10 cellular contexts compared by ENCODE assay signal in the genomic region with DNA sequence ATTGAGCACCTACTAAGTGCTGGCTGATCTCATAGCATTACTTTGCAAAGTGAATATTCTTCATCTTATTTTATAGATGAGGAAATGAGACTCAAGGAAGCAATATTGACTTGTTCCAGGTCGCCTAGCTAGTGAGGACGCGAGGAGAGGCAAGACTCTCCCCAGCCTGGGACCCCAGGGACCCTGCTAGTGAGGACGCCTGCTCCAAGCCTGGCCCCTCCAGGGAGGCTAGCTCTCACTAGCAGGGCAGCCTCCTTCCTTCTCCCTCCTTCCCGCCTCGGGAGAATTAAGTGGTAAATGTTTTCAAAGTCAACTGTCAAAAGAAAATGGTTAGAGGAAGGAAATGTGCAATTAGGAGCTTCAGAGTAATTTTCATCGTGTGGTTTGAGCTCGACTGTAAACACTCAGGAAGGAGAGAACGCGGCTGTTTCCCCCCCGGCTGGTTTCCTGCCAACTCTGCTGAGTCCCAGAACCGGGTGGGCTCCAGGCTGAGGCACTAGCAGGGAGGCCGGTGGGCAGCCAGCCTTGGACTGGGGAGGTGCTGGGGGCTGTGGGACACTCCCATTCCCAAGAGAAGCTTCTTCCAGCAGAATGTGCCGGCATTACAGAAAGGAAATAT. TPM values are rescaled to one million over a fixed set of nuclear protein-coding genes. Genes with fewer than 3 reads are reported as not detected.
DNase-seq lines count a peak whose midpoint lies in the region; ATAC-seq and TF ChIP-seq lines count a peak whose summit lies in the region.
"Had no signal": no experiment of that assay in that cellular context is flagged by ENCODE, and none has a peak within 500 bp of the region (broad histone marks: within the 10 kb centered on the region; RNA-seq: fewer than 3 reads in every experiment).

No MANE protein-coding gene starts in this region.

- peaks cover 28% of the 10 kb centered on the region for H3K4me1 Mint-ChIP-seq in activated naive CD4-positive, alpha-beta T cell treated with anti-CD3 and anti-CD28 coated beads for 36 hours (ENCODE audit: low read depth)

- no peak overlapping the region for H2AK5ac ChIP-seq in neuronal stem cell (ENCODE audit: low read depth, low read length)

- no peaks in the 10 kb centered on the region for H3K36me3 Mint-ChIP-seq in activated naive CD4-positive, alpha-beta T cell treated with anti-CD3 and anti-CD28 coated beads for 36 hours (ENCODE audit: low read depth)

- dilution Hi-C loops in mammary epithelial cell (cut with HindIII; ENCODE audit: low sequenced_read_pairs), result no loop called here

- no peaks in the 10 kb centered on the region for H3K27me3 ChIP-seq in neuronal stem cell (ENCODE audit: control insufficient read depth in 3 of 3, insufficient read depth in 3 of 3, low read depth in 1 of 3, low read length in 3 of 3)
- H3K27me3 ChIP-seq in mammary epithelial cell (ENCODE audit: insufficient read depth, low read length), result no peaks in the 10 kb centered on the region

- WGBS in neuronal stem cell (ENCODE audit: extremely low coverage in 2 of 2, insufficient read length in 2 of 2, insufficient replicate concordance in 1 of 2), 2 donors, result no CpG with 5 or more reads among the region's 14 CpGs
- 95% methylated on average over 10 of the region's 14 CpGs for WGBS in mammary epithelial cell (ENCODE audit: low coverage, missing lambda C conversion rate)

- H3K36me3 ChIP-seq in neuronal stem cell (replicated peaks in 1 of 2; ENCODE audit: control insufficient read depth in 2 of 2, insufficient read depth in 2 of 2, low read length in 2 of 2) (no peaks in the 10 kb centered on the region), mammary epithelial cell (ENCODE audit: insufficient read depth, low read length) (no peaks in the 10 kb centered on the region)

- no peaks in the 10 kb centered on the region for H3K79me1 ChIP-seq in neuronal stem cell (ENCODE audit: low read depth, low read length)

- no peaks in the 10 kb centered on the region for H3K79me2 ChIP-seq in mammary epithelial cell (ENCODE audit: insufficient read depth, low read length)

- no peak overlapping the region for H3K27ac ChIP-seq in neuronal stem cell (replicated peaks; ENCODE audit: low read length)
- H3K27ac ChIP-seq in mammary epithelial cell (ENCODE audit: insufficient read depth, low read depth, low read length), result no peak overlapping the region

- H2BK12ac ChIP-seq in neuronal stem cell (ENCODE audit: low read length), result no peak overlapping the region

- H4K8ac ChIP-seq in neuronal stem cell (ENCODE audit: low read depth, low read length), result no peak overlapping the region

- H3K27me3 Mint-ChIP-seq in activated naive CD4-positive, alpha-beta T cell treated with anti-CD3 and anti-CD28 coated beads for 36 hours (ENCODE audit: low read depth), result no peaks in the 10 kb centered on the region
- H3K27me3 Mint-ChIP-seq: IgD-negative memory B cell had no signal

- H3K4me3 ChIP-seq in neuronal stem cell (ENCODE audit: low read length in 2 of 2), result no peak overlapping the region
- H3K4me3 ChIP-seq in mammary epithelial cell (replicated peaks in 1 of 3; ENCODE audit: insufficient read depth in 1 of 3, low read depth in 2 of 3, low read length in 3 of 3), result no peak overlapping the region

- H3K4me3 Mint-ChIP-seq in activated naive CD4-positive, alpha-beta T cell treated with anti-CD3 and anti-CD28 coated beads for 36 hours, result no peak overlapping the region

- H3K18ac ChIP-seq in neuronal stem cell (ENCODE audit: low read length), result no peak overlapping the region

- CTCF ChIA-PET in activated naive CD4-positive, alpha-beta T cell treated with anti-CD3 and anti-CD28 coated beads for 36 hours (lab: Charles Lee), result interaction anchor here (1.4 to 2.2 kb wide), 3 partner anchors 19 to 332 kb away, joined by 3 to 10 read pairs (median 3); no protein-coding TSS in a partner anchor
- CTCF ChIA-PET in mammary epithelial cell (lab: Charles Lee; ENCODE audit: low non-redundant PET), result no interaction called here

- no TSS peak for BruUV-seq in mammary epithelial cell (replicated peaks; lab: Mats Ljungman, UMichigan)

- no peaks in the 10 kb centered on the region for H3K9me3 Mint-ChIP-seq in activated naive CD4-positive, alpha-beta T cell treated with anti-CD3 and anti-CD28 coated beads for 36 hours
- H3K9me3 Mint-ChIP-seq: IgD-negative memory B cell had no signal

- H3K4me1 ChIP-seq in neuronal stem cell (ENCODE audit: control insufficient read depth in 2 of 2, insufficient read depth in 1 of 2, low read depth in 1 of 2, low read length in 2 of 2) (peaks cover 0 to 3% of the 10 kb centered on the region in 2 donors), mammary epithelial cell (ENCODE audit: insufficient read depth, low read length) (peaks cover 3% of the 10 kb centered on the region)

- H3K4ac ChIP-seq in neuronal stem cell (ENCODE audit: low read length), result no peak overlapping the region

- peak; percentile 50 for DNase-seq in activated naive CD4-positive, alpha-beta T cell treated with anti-CD3 and anti-CD28 coated beads for 36 hours
- DNase-seq in activated naive CD4-positive, alpha-beta T cell treated with anti-CD3 and anti-CD28 coated beads, Interleukin-2, amount 50 U/mL, for 16 hours, result no peak
- DNase-seq in SKM-1 (lab: John Stamatoyannopoulos, UW; ENCODE audit: unreplicated experiment) (peak; percentile 57), dermis blood vessel endothelial cell (peak; percentile 75), LoVo (ENCODE audit: low spot score) (no peak), neuronal stem cell (ENCODE audit: low spot score) (no peak), mammary epithelial cell (no peak)
- peak; percentile 35 for DNase-seq in stimulated activated naive CD8-positive, alpha-beta T cell treated with anti-CD3 and anti-CD28 coated beads, Interleukin-15, Interleukin-2, amounts not matched to agents 100 U/mL and 50 U/mL, for 24 hours
- DNase-seq: effector CD8-positive, alpha-beta T cell had no signal

- no peak overlapping the region for H4K91ac ChIP-seq in neuronal stem cell (ENCODE audit: low read depth, low read length, poor library complexity)

- peak overlapping the region; percentile 25 for H3K27ac Mint-ChIP-seq in activated naive CD4-positive, alpha-beta T cell treated with anti-CD3 and anti-CD28 coated beads for 36 hours

- H3K9me3 ChIP-seq in neuronal stem cell (replicated peaks in 1 of 2; ENCODE audit: control insufficient read depth in 2 of 2, insufficient read depth in 1 of 2, low read depth in 1 of 2, low read length in 2 of 2) (no peaks in the 10 kb centered on the region), mammary epithelial cell (replicated peaks; ENCODE audit: insufficient read depth, low read length) (no peaks in the 10 kb centered on the region)

- H3K14ac ChIP-seq in neuronal stem cell (ENCODE audit: low read length), result no peak overlapping the region

- ATAC-seq in stimulated activated naive CD8-positive, alpha-beta T cell treated with anti-CD3 and anti-CD28 coated beads, Interleukin-15, Interleukin-2, amounts not matched to agents 100 U/mL and 50 U/mL, for 24 hours, result no peak

- H2BK5ac ChIP-seq in neuronal stem cell (ENCODE audit: low read length), result no peak overlapping the region

- in situ Hi-C loops in mammary epithelial cell (cut with MboI; ENCODE audit: low sequenced_read_pairs in 2 of 2), result no loop called here

- H2AFZ ChIP-seq in neuronal stem cell (ENCODE audit: low read length) (no peak overlapping the region), mammary epithelial cell (ENCODE audit: low read depth, low read length) (no peak overlapping the region)

- H2BK120ac ChIP-seq in neuronal stem cell (ENCODE audit: low read depth, low read length), result no peak overlapping the region

- H3K9ac ChIP-seq in neuronal stem cell (ENCODE audit: low read depth, low read length, poor library complexity) (no peak overlapping the region), mammary epithelial cell (ENCODE audit: insufficient read depth, low read length) (no peak overlapping the region)

- intact Hi-C loops in activated naive CD4-positive, alpha-beta T cell treated with anti-CD3 and anti-CD28 coated beads for 36 hours (cut with micrococcal nuclease), result no loop called here
- intact Hi-C loops in mammary epithelial cell (cut with micrococcal nuclease), result no loop called here

- no peaks in the 10 kb centered on the region for H4K20me1 ChIP-seq in mammary epithelial cell (ENCODE audit: insufficient read depth, low read length)

- TF ChIP-seq CTCF in mammary epithelial cell (conservative IDR thresholded peaks at IDR 0.05 in 1 of 2, IDR thresholded peaks at IDR 0.05 in 1 of 2; ENCODE audit: extremely low read depth in 1 of 2, insufficient read depth in 1 of 2, low read depth in 1 of 2, low read length in 2 of 2), result no peak

- no peak overlapping the region for H3K4me2 ChIP-seq in neuronal stem cell (ENCODE audit: insufficient read depth, low read length, poor library complexity, severe bottlenecking)
- no peak overlapping the region for H3K4me2 ChIP-seq in mammary epithelial cell (ENCODE audit: insufficient read depth, low read depth, low read length)

- H2BK15ac ChIP-seq in neuronal stem cell (ENCODE audit: low read length), result no peak overlapping the region

- no peak overlapping the region for H3K23ac ChIP-seq in neuronal stem cell (ENCODE audit: low read depth, low read length, poor library complexity)

RNA-seq across cellular contexts. Expression of a gene that starts 17.9 kb away (rescaled TPM):
- total RNA-seq in activated naive CD4-positive, alpha-beta T cell treated with anti-CD3 and anti-CD28 coated beads for 36 hours, result under 1 TPM in 1 of 2 experiments, not detected in 1; 0.35 TPM
- 0.05 TPM in 1 of 2 replicates, not detected in the other for total RNA-seq in dermis blood vessel endothelial cell
- 0.08 TPM for polyA plus RNA-seq in neuronal stem cell (2013, experiment 1 of 2)
- 0.26 TPM for polyA plus RNA-seq in neuronal stem cell (2013, experiment 2 of 2)
- total RNA-seq in mammary epithelial cell, result under 1 TPM; 0.67 to 0.75 TPM
- 0.59 TPM for polyA plus RNA-seq in mammary epithelial cell
- polyA minus RNA-seq in mammary epithelial cell, result 2.2 TPM

Comparison
In these comparisons a context has a peak if more than half of its experiments do, and no peak if none do; other contexts are left out.
1. DNase-seq: peak in activated naive CD4-positive, alpha-beta T cell treated with anti-CD3 and anti-CD28 coated beads for 36 hours (single experiment), SKM-1 (single experiment), dermis blood vessel endothelial cell (single experiment) and stimulated activated naive CD8-positive, alpha-beta T cell treated with anti-CD3 and anti-CD28 coated beads, Interleukin-15, Interleukin-2, amounts not matched to agents 100 U/mL and 50 U/mL, for 24 hours (single experiment); none in activated naive CD4-positive, alpha-beta T cell treated with anti-CD3 and anti-CD28 coated beads, Interleukin-2, amount 50 U/mL, for 16 hours (single experiment), LoVo (single experiment), neuronal stem cell (single experiment) and mammary epithelial cell (single experiment).